10 cellular contexts compared by ENCODE assay signal in the genomic region with DNA sequence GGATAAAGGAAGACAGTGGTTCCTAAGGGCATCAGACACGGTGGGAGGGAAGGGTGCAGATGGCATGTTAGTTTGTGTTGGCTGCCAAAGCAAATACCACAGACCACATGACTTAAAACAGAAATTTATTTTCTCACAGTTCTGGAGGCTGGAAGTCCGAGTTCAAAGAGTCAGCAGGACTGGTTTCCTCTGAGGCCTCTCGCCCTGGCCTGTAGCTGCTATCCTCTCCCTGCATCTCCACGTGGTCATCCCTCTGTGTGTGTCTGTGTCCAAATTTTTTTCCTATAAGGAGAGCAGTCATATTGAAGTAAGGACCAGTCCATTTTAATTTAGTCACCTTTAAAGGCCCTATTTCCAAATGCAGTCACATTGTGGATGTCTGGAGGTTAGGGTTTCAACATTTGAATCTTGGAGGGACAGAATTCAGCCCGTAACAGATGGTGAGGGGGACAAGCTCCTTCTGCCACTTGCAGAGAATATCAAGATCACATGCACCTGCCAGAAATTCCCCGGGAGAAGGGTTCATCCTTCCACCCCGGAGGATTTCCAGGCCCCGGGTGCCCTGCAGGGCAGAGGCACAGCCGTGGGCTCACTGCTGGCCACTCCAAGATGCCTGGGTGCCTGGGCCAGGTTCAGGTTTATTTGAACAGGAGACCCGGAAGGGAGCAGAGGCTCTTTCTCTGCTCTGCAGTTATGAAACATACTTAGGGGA. TPM values are rescaled to one million over a fixed set of nuclear protein-coding genes. Genes with fewer than 3 reads are reported as not detected.
DNase-seq lines count a peak whose midpoint lies in the region; ATAC-seq and TF ChIP-seq lines count a peak whose summit lies in the region.
"Had no signal": no experiment of that assay in that cellular context is flagged by ENCODE, and none has a peak within 500 bp of the region (broad histone marks: within the 10 kb centered on the region; RNA-seq: fewer than 3 reads in every experiment).

No MANE protein-coding gene starts in this region.

- no peaks in the 10 kb centered on the region for H3K9me3 Mint-ChIP-seq in CD4-positive, alpha-beta T cell
- no peaks in the 10 kb centered on the region for H3K9me3 Mint-ChIP-seq in activated CD8-positive, alpha-beta T cell treated with anti-CD3 and anti-CD28 coated beads for 36 hours

- H3K36me3 Mint-ChIP-seq in CD4-positive, alpha-beta T cell (ENCODE audit: low read depth) = peaks cover 18% of the 10 kb centered on the region
- H3K36me3 Mint-ChIP-seq in activated CD8-positive, alpha-beta T cell treated with anti-CD3 and anti-CD28 coated beads for 36 hours (ENCODE audit: low read depth) = peaks cover 2% of the 10 kb centered on the region

- H3K36me3 ChIP-seq in A673 (ENCODE audit: insufficient read depth, low read length, poor library complexity, severe bottlenecking) = no peaks in the 10 kb centered on the region
- H3K36me3 ChIP-seq in esophagus squamous epithelium = no peaks in the 10 kb centered on the region
- H3K36me3 ChIP-seq: cardiac muscle cell, SJSA1 had no signal

- H3K27me3 ChIP-seq in CD4-positive, alpha-beta T cell (ENCODE audit: control insufficient read depth, insufficient read depth, low read length) = no peaks in the 10 kb centered on the region
- H3K27me3 ChIP-seq in A673 (replicated peaks; ENCODE audit: insufficient read depth, low read depth, low read length, poor library complexity) = no peaks in the 10 kb centered on the region
- H3K27me3 ChIP-seq in esophagus squamous epithelium = no peaks in the 10 kb centered on the region
- H3K27me3 ChIP-seq: cardiac muscle cell, SJSA1 had no signal

- WGBS in esophagus squamous epithelium, 2 donors = 40 to 41% methylated on average over 5 to 8 of the region's 10 CpGs

- POLR2A ChIA-PET in CD4-positive, alpha-beta T cell (lab: Charles Lee) = interaction anchor here (0.6 to 11.2 kb wide), 9 partner anchors 11 to 108 kb away, joined by 3 to 414 read pairs (median 21); partner anchors contain the start of gene MGAT4A
- POLR2A ChIA-PET in activated CD8-positive, alpha-beta T cell treated with anti-CD3 and anti-CD28 coated beads for 36 hours (lab: Charles Lee) = interaction anchor here (1.1 to 6.9 kb wide), 5 partner anchors 9 to 113 kb away, joined by 3 to 85 read pairs (median 6); partner anchors contain the start of gene MGAT4A
- POLR2A ChIA-PET in A673 (lab: Charles Lee; ENCODE audit: low non-redundant PET) (no interaction called here), GM10248 (lab: Yijun Ruan, JAX) (no interaction called here)

- H3K4me3 ChIP-seq in A673 (ENCODE audit: low read depth, low read length, poor library complexity, severe bottlenecking) (no peak overlapping the region), esophagus squamous epithelium (no peak overlapping the region)
- H3K4me3 ChIP-seq: cardiac muscle cell, SJSA1 had no signal

- intact Hi-C loops in CD4-positive, alpha-beta T cell (cut with DNase I, micrococcal nuclease) = loop anchor here in 1 of 2 experiments (2.0 kb wide), 1 partner anchor 120 kb away; no protein-coding TSS in a partner anchor
- intact Hi-C loops in activated CD8-positive, alpha-beta T cell treated with anti-CD3 and anti-CD28 coated beads for 36 hours (cut with micrococcal nuclease) = loop anchor here (2.0 to 5.0 kb wide), 2 partner anchors 34 to 122 kb away; no protein-coding TSS in a partner anchor
- intact Hi-C loops in A673 (cut with micrococcal nuclease; ENCODE audit: unreplicated experiment) (no loop called here), esophagus squamous epithelium (cut with DNase I) (no loop called here)

- DNase-seq in CD4-positive, alpha-beta T cell = no peak
- DNase-seq in HT-29 (ENCODE audit: low spot score) (peak; percentile 40), kidney tubule cell (ENCODE audit: low spot score) (peak; percentile 73), A673 (ENCODE audit: low spot score) (no peak), GM10248 (ENCODE audit: extremely low spot score) (no peak), esophagus squamous epithelium (lab: John Stamatoyannopoulos, UW) (no peak), midbrain (lab: John Stamatoyannopoulos, UW) (no peak)
- DNase-seq in activated CD8-positive, alpha-beta T cell treated with anti-CD3 and anti-CD28 coated beads for 36 hours = peak; percentile 35

- peak overlapping the region; percentile 96 for H3K27ac Mint-ChIP-seq in CD4-positive, alpha-beta T cell
- peak overlapping the region; percentile 79 for H3K27ac Mint-ChIP-seq in activated CD8-positive, alpha-beta T cell treated with anti-CD3 and anti-CD28 coated beads for 36 hours

- no peak for ATAC-seq in CD4-positive, alpha-beta T cell (ENCODE audit: poor library complexity)
- ATAC-seq in activated CD8-positive, alpha-beta T cell treated with anti-CD3 and anti-CD28 coated beads for 36 hours = no peak

- BruUV-seq in A673 (replicated peaks; lab: Mats Ljungman, UMichigan) = no TSS peak

- CTCF ChIA-PET in CD4-positive, alpha-beta T cell (lab: Charles Lee) = interaction anchor here (0.9 to 3.6 kb wide), 4 partner anchors 11 to 120 kb away, joined by 3 to 43 read pairs (median 6); partner anchors contain the start of gene MGAT4A
- CTCF ChIA-PET in activated CD8-positive, alpha-beta T cell treated with anti-CD3 and anti-CD28 coated beads for 36 hours (lab: Charles Lee) = interaction anchor here (0.7 to 3.6 kb wide), 9 partner anchors 7 to 120 kb away, joined by 3 to 22 read pairs (median 4); no protein-coding TSS in a partner anchor
- CTCF ChIA-PET in A673 (lab: Charles Lee) (no interaction called here), GM10248 (lab: Yijun Ruan, JAX) (interaction anchor here (1.4 kb wide), 2 partner anchors 11 to 1612 kb away, joined by 3 to 4 read pairs; no protein-coding TSS in a partner anchor)

- H3K27me3 Mint-ChIP-seq in CD4-positive, alpha-beta T cell = no peaks in the 10 kb centered on the region
- no peaks in the 10 kb centered on the region for H3K27me3 Mint-ChIP-seq in activated CD8-positive, alpha-beta T cell treated with anti-CD3 and anti-CD28 coated beads for 36 hours

- no peak for TF ChIP-seq POLR2A in esophagus squamous epithelium (IDR thresholded peaks at IDR 0.05)

- TF ChIP-seq CTCF in CD4-positive, alpha-beta T cell (IDR thresholded peaks at IDR 0.05) = no peak
- no peak for TF ChIP-seq CTCF in activated CD8-positive, alpha-beta T cell treated with anti-CD3 and anti-CD28 coated beads for 36 hours (IDR thresholded peaks at IDR 0.05)
- no peak for TF ChIP-seq CTCF in A673 (conservative IDR thresholded peaks at IDR 0.05; ENCODE audit: low read depth, low read length)
- TF ChIP-seq CTCF in GM10248 (IDR thresholded peaks at IDR 0.05; ENCODE audit: control extremely low read depth, extremely low read depth, low read depth, missing control alignments) = no peak
- no peak for TF ChIP-seq CTCF in esophagus squamous epithelium (IDR thresholded peaks at IDR 0.05)

- H3K4me1 ChIP-seq in A673 (ENCODE audit: insufficient read depth, low read length, poor library complexity, severe bottlenecking) (no peaks in the 10 kb centered on the region), esophagus squamous epithelium (peaks cover 0 to 23% (median 0%) of the 10 kb centered on the region in 3 donors)
- H3K4me1 ChIP-seq: SJSA1 had no signal

- peaks cover 86% of the 10 kb centered on the region for H3K4me1 Mint-ChIP-seq in CD4-positive, alpha-beta T cell (ENCODE audit: low read depth)
- peaks cover 78% of the 10 kb centered on the region for H3K4me1 Mint-ChIP-seq in activated CD8-positive, alpha-beta T cell treated with anti-CD3 and anti-CD28 coated beads for 36 hours (ENCODE audit: low read depth)

- peak overlapping the region; percentile 64 for H3K27ac ChIP-seq in CD4-positive, alpha-beta T cell (ENCODE audit: low read depth, low read length)
- no peak overlapping the region for H3K27ac ChIP-seq in A673 (ENCODE audit: low read depth, low read length, poor library complexity, severe bottlenecking)
- no peak overlapping the region for H3K27ac ChIP-seq in esophagus squamous epithelium
- H3K27ac ChIP-seq: cardiac muscle cell, SJSA1 had no signal

- H3K9me3 ChIP-seq in CD4-positive, alpha-beta T cell (ENCODE audit: control insufficient read depth, low read length) = no peaks in the 10 kb centered on the region
- H3K9me3 ChIP-seq in A673 (ENCODE audit: low read depth, low read length, poor library complexity, severe bottlenecking) (no peaks in the 10 kb centered on the region), esophagus squamous epithelium (no peaks in the 10 kb centered on the region)
- H3K9me3 ChIP-seq: SJSA1 had no signal

- peak overlapping the region; percentile 94 for H3K4me3 Mint-ChIP-seq in CD4-positive, alpha-beta T cell
- peak overlapping the region; percentile 43 for H3K4me3 Mint-ChIP-seq in activated CD8-positive, alpha-beta T cell treated with anti-CD3 and anti-CD28 coated beads for 36 hours

RNA-seq across cellular contexts. Expression of gene MGAT4A, which starts 38.0 kb away (rescaled TPM):
- 100 to 1,000 TPM; 200 to 204 TPM for total RNA-seq in CD4-positive, alpha-beta T cell
- 0.91 and 3.1 TPM in 2 replicates for total RNA-seq in HT-29 (2014; rRNA removed; shearing (Covaris generic))
- total RNA-seq in activated CD8-positive, alpha-beta T cell treated with anti-CD3 and anti-CD28 coated beads for 36 hours = 10 to 100 TPM; 57.6 to 59.0 TPM
- total RNA-seq in A673 (2021) (0.09 and 0.39 TPM in 2 replicates), esophagus squamous epithelium (10 to 100 TPM in 1 of 4 donors, 1 to 10 TPM in 3; 4.1 to 11.6 (median 7.1) TPM)
- total RNA-seq: SJSA1 had no signal

Comparison
In these comparisons a context has a peak if more than half of its experiments do, and no peak if none do; other contexts are left out.
1. DNase-seq: peak in HT-29 (single experiment), activated CD8-positive, alpha-beta T cell treated with anti-CD3 and anti-CD28 coated beads for 36 hours (single experiment) and kidney tubule cell (single experiment); none in CD4-positive, alpha-beta T cell (0 of 10), A673 (single experiment), GM10248 (single experiment), esophagus squamous epithelium (single experiment) and midbrain (single experiment).
2. RNA of gene MGAT4A, which starts 38.0 kb away (total RNA-seq): 200 to 204 TPM in CD4-positive, alpha-beta T cell and 57.6 to 59.0 TPM in activated CD8-positive, alpha-beta T cell treated with anti-CD3 and anti-CD28 coated beads for 36 hours; 4.1 to 11.6 TPM in esophagus squamous epithelium, 0.91 to 3.1 TPM in HT-29 and 0.09 to 0.39 TPM in A673; every median in the first group is over 4 times any median in the second.
3. POLR2A ChIA-PET loops: an anchor here in CD4-positive, alpha-beta T cell (0.6 to 11.2 kb wide) and activated CD8-positive, alpha-beta T cell treated with anti-CD3 and anti-CD28 coated beads for 36 hours (1.1 to 6.9 kb wide); none called in A673 and GM10248.